In genomic region chr9:125603478-125604021, GRCh38 we compare ENCODE assay signal across 20 cellular contexts.
"Had no signal": no experiment of that assay in that cellular context is flagged by ENCODE, and none has a peak within 500 bp of the region (broad histone marks: within the 10 kb centered on the region; RNA-seq: fewer than 3 reads in every experiment).

No MANE protein-coding gene starts in this region.

- DNase-seq: activated CD4-positive, alpha-beta memory T cell treated with anti-CD3 and anti-CD28 coated beads for 36 hours; activated CD4-positive, alpha-beta T cell treated with anti-CD3 and anti-CD28 coated beads, Interleukin-2, amount 10 ng/mL, durations not matched to agents 7 days and 5 days; activated CD4-positive, CD25-positive, alpha-beta regulatory T cell; activated CD8-positive, alpha-beta memory T cell treated with anti-CD3 and anti-CD28 coated beads for 24 hours; activated gamma-delta T cell treated with Interleukin-2 at 50 U/mL for 16 hours; activated naive CD4-positive, alpha-beta T cell treated with anti-CD3 and anti-CD28 coated beads, Interleukin-2, amount 10 ng/mL, durations not matched to agents 7 days and 5 days; activated naive CD8-positive, alpha-beta T cell treated with anti-CD3 and anti-CD28 coated beads for 36 hours; activated T-cell treated with anti-CD3 and anti-CD28 coated beads, Interleukin-2, amount 50 U/mL, for 4 hours; brain microvascular endothelial cell; MM.1S; NCI-H1048; NCI-H146; NCI-H187 treated with DMSO at 0.1 percent for 48 hours; NCI-H2081 treated with DMSO at 0.1 percent for 48 hours; NCI-H226; NCI-H82 had no signal

- H3K27me3 Mint-ChIP-seq: activated CD4-positive, alpha-beta memory T cell treated with anti-CD3 and anti-CD28 coated beads for 36 hours; activated CD4-positive, alpha-beta T cell treated with anti-CD3 and anti-CD28 coated beads, Interleukin-2, amount 10 ng/mL, durations not matched to agents 7 days and 5 days; activated naive CD4-positive, alpha-beta T cell treated with anti-CD3 and anti-CD28 coated beads, Interleukin-2, amount 10 ng/mL, durations not matched to agents 7 days and 5 days; activated naive CD8-positive, alpha-beta T cell treated with anti-CD3 and anti-CD28 coated beads for 36 hours; activated T-helper 17 cell treated with anti-CD3 and anti-CD28 coated beads, Interleukin-2, amount 50 U/mL, for 72 hours had no signal

- H3K36me3 ChIP-seq: brain microvascular endothelial cell, cardiac muscle cell had no signal

- H3K36me3 Mint-ChIP-seq: activated naive CD4-positive, alpha-beta T cell treated with anti-CD3 and anti-CD28 coated beads, Interleukin-2, amount 10 ng/mL, durations not matched to agents 7 days and 5 days had no signal

- H3K27ac Mint-ChIP-seq: activated CD4-positive, alpha-beta memory T cell treated with anti-CD3 and anti-CD28 coated beads for 36 hours; activated CD4-positive, alpha-beta T cell treated with anti-CD3 and anti-CD28 coated beads, Interleukin-2, amount 10 ng/mL, durations not matched to agents 7 days and 5 days; activated naive CD4-positive, alpha-beta T cell treated with anti-CD3 and anti-CD28 coated beads, Interleukin-2, amount 10 ng/mL, durations not matched to agents 7 days and 5 days; activated naive CD8-positive, alpha-beta T cell treated with anti-CD3 and anti-CD28 coated beads for 36 hours; T-helper 1 cell treated with Interleukin-12 subunit alpha and Interleukin-12 subunit beta and Interleukin-4 antibody, amounts not matched to agents 30 μg/mL and 1 μg/mL, for 36 hours had no signal

- H3K4me1 Mint-ChIP-seq: activated naive CD4-positive, alpha-beta T cell treated with anti-CD3 and anti-CD28 coated beads, Interleukin-2, amount 10 ng/mL, durations not matched to agents 7 days and 5 days had no signal

- H3K27me3 ChIP-seq: brain microvascular endothelial cell, cardiac muscle cell had no signal

- H3K9me3 Mint-ChIP-seq: activated CD4-positive, alpha-beta memory T cell treated with anti-CD3 and anti-CD28 coated beads for 36 hours; activated CD4-positive, alpha-beta T cell treated with anti-CD3 and anti-CD28 coated beads, Interleukin-2, amount 10 ng/mL, durations not matched to agents 7 days and 5 days; activated naive CD4-positive, alpha-beta T cell treated with anti-CD3 and anti-CD28 coated beads, Interleukin-2, amount 10 ng/mL, durations not matched to agents 7 days and 5 days; activated naive CD8-positive, alpha-beta T cell treated with anti-CD3 and anti-CD28 coated beads for 36 hours; activated T-cell treated with anti-CD3 and anti-CD28 coated beads, Interleukin-2, amount 50 U/mL, for 4 hours; activated T-helper 17 cell treated with anti-CD3 and anti-CD28 coated beads, Interleukin-2, amount 50 U/mL, for 72 hours; T-helper 1 cell treated with Interleukin-12 subunit alpha and Interleukin-12 subunit beta and Interleukin-4 antibody, amounts not matched to agents 30 μg/mL and 1 μg/mL, for 36 hours had no signal

- H3K4me3 Mint-ChIP-seq: activated CD4-positive, alpha-beta memory T cell treated with anti-CD3 and anti-CD28 coated beads for 36 hours; activated CD4-positive, alpha-beta T cell treated with anti-CD3 and anti-CD28 coated beads, Interleukin-2, amount 10 ng/mL, durations not matched to agents 7 days and 5 days; activated naive CD4-positive, alpha-beta T cell treated with anti-CD3 and anti-CD28 coated beads, Interleukin-2, amount 10 ng/mL, durations not matched to agents 7 days and 5 days; activated naive CD8-positive, alpha-beta T cell treated with anti-CD3 and anti-CD28 coated beads for 36 hours; activated T-cell treated with anti-CD3 and anti-CD28 coated beads, Interleukin-2, amount 50 U/mL, for 4 hours; activated T-helper 17 cell treated with anti-CD3 and anti-CD28 coated beads, Interleukin-2, amount 50 U/mL, for 72 hours; T-helper 1 cell treated with Interleukin-12 subunit alpha and Interleukin-12 subunit beta and Interleukin-4 antibody, amounts not matched to agents 30 μg/mL and 1 μg/mL, for 36 hours had no signal

- H3K27ac ChIP-seq: brain microvascular endothelial cell, cardiac muscle cell had no signal

- H3K4me3 ChIP-seq: cardiac muscle cell had no signal

- ATAC-seq: activated T-cell treated with anti-CD3 and anti-CD28 coated beads, Interleukin-2, amount 50 U/mL, for 4 hours; activated T-helper 17 cell treated with anti-CD3 and anti-CD28 coated beads, Interleukin-2, amount 50 U/mL, for 72 hours; Right ventricle myocardium inferior had no signal
